ENCODE assay signal across 1 cellular context in the genomic region with DNA sequence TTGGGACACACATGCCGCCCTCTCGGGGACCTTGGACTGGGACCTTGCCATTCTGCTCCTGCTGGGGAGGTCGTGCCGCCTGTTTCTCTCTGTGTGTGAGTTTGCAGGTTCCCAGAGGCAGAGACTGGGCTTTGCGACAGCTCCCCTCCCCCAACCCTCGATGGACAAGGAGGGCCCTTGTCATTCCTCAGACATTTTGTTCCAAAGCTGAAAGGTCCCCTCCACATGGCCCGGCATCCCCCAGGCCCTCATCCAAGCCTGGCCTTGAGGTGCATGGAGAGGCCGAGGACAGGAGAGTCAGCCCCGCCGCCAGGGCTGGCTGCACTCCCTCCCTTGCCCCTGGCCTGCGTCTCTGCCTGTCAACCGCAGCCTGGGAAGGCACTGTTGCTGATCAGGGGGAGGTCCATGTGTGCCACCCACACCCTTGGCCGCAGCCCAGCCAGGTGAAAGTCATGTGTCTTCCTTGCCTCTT.
TF ChIP-seq lines count a peak whose summit lies in the region.

No MANE protein-coding gene starts in this region.

TF ChIP-seq in IMR-90, 13 proteins besides CTCF, POLR2A, EP300 and RAD21 (continued from another document):
- TF ChIP-seq ELK1 (IDR thresholded peaks at IDR 0.05; ENCODE audit: borderline replicate concordance, low read depth, low read length): no peak
- TF ChIP-seq MXI1 (IDR thresholded peaks at IDR 0.05; ENCODE audit: borderline replicate concordance, low read depth, low read length): no peak
TF ChIP-seq in IMR-90: peak in this region for 0.
